ENCODE assay signal across 18 cellular contexts in genomic region chr7:41918597-41918996, GRCh38.
A peak's percentile ranks its signal among the peaks of the same experiment; 100 is the strongest.
DNase-seq lines count a peak whose midpoint lies in the region; ATAC-seq and TF ChIP-seq lines count a peak whose summit lies in the region.
"Had no signal": no experiment of that assay in that cellular context is flagged by ENCODE, and none has a peak within 500 bp of the region (broad histone marks: within the 10 kb centered on the region; RNA-seq: fewer than 3 reads in every experiment).

No MANE protein-coding gene starts in this region.

- TF ChIP-seq CTCF in dorsolateral prefrontal cortex (IDR thresholded peaks at IDR 0.05 in 54 of 56, conservative IDR thresholded peaks at IDR 0.05 in 2 of 56; ENCODE audit: low read depth in 1 of 56, partially characterized antibody in 56 of 56): no peak

- intact Hi-C loops in dorsolateral prefrontal cortex (cut with DNase I): no loop called here

- DNase-seq in EL: peak; percentile 81
- peak; percentile 89 for DNase-seq in RPMI7951 (ENCODE audit: low read depth)
- DNase-seq in fibroblast of peridontal ligament (ENCODE audit: extremely low read depth): peak; percentile 79
- DNase-seq in skeletal muscle cell (ENCODE audit: low read depth): peak; percentile 97
- no peak for DNase-seq in dorsolateral prefrontal cortex
- DNase-seq: adrenal gland; colonic mucosa; heart right ventricle; mucosa of descending colon; NCI-H1694; NCI-H2227 treated with DMSO at 0.1 percent for 48 hours; occipital lobe; SHP77; stimulated activated CD4-positive, alpha-beta T cell treated with anti-CD3 and anti-CD28 coated beads, Interleukin-4, amount 100 ng/mL, for 4 hours had no signal

- ATAC-seq in HG03025 (IDR thresholded peaks at IDR 0.05; ENCODE audit: low FRiP score, unreplicated experiment) (no peak), GM18873 (IDR thresholded peaks at IDR 0.05; ENCODE audit: low FRiP score, unreplicated experiment) (no peak)
- ATAC-seq: activated T-helper 17 cell treated with anti-CD3 and anti-CD28 coated beads, Interleukin-2, amount 50 U/mL, for 72 hours; heart right ventricle; mucosa of descending colon had no signal

- H3K4me3 ChIP-seq in skeletal muscle cell (ENCODE audit: low read depth, low read length) (no peak overlapping the region), dorsolateral prefrontal cortex (no peak overlapping the region)
- H3K4me3 ChIP-seq: adrenal gland, colonic mucosa, heart right ventricle, mucosa of descending colon, thoracic aorta had no signal

- H3K27me3 ChIP-seq in dorsolateral prefrontal cortex: peaks cover 0 to 5% (median 0%) of the 10 kb centered on the region in 45 donors
- H3K27me3 ChIP-seq: adrenal gland, colonic mucosa had no signal

- no peak overlapping the region for H3K27ac ChIP-seq in dorsolateral prefrontal cortex
- H3K27ac ChIP-seq: adrenal gland, colonic mucosa, heart right ventricle, thoracic aorta had no signal

Comparison
In these comparisons a context has a peak if more than half of its experiments do, and no peak if none do; other contexts are left out.
1. DNase-seq: peak in EL (single experiment), RPMI7951 (single experiment), fibroblast of peridontal ligament (single experiment) and skeletal muscle cell (single experiment); none in dorsolateral prefrontal cortex (0 of 10).